Comparison of ENCODE assay signal across 10 cellular contexts in the genomic region with DNA sequence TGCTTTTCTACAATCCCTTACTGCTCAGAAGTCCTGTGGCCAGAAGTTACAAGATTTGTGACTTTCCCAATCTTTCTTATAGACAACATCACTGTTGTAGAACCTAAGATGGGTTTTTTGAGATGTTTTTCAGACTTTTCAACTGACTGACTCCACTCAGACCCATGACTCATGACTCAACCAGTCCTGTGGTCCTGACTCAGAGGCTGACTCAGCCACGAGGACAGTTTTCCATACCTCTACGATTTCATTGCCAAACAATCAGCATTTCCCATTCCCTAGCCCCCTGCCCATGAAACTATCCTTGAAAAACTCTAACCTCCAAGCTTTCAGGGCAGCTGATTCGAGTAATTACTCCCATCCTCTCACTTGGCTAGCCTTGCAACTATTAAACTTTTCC.
A peak's percentile ranks its signal among the peaks of the same experiment; 100 is the strongest.
DNase-seq lines count a peak whose midpoint lies in the region; ATAC-seq and TF ChIP-seq lines count a peak whose summit lies in the region.
"Had no signal": no experiment of that assay in that cellular context is flagged by ENCODE, and none has a peak within 500 bp of the region (broad histone marks: within the 10 kb centered on the region; RNA-seq: fewer than 3 reads in every experiment).

No MANE protein-coding gene starts in this region.

- H3K4me1 ChIP-seq in breast epithelium (no peaks in the 10 kb centered on the region), testis (no peaks in the 10 kb centered on the region)
- H3K4me1 ChIP-seq: body of pancreas had no signal

- WGBS in testis, 2 donors: 81 to 83% methylated on average over 3 of the region's 3 CpGs

- H3K9me3 ChIP-seq in breast epithelium: peaks cover 0 to 8% of the 10 kb centered on the region in 2 donors
- H3K9me3 ChIP-seq in testis: no peaks in the 10 kb centered on the region
- H3K9me3 ChIP-seq: body of pancreas had no signal

- H3K27me3 Mint-ChIP-seq in MCF 10A (ENCODE audit: insufficient read depth, unreplicated experiment): no peaks in the 10 kb centered on the region

- DNase-seq in MCF 10A (ENCODE audit: unreplicated experiment) (peak; percentile 87), breast epithelium (ENCODE audit: low spot score in 2 of 2) (no peak), T1000 (lab: John Stamatoyannopoulos, UW) (peak; percentile 69), foreskin melanocyte (peak; percentile 78), T-helper 9 cell (no peak), testis (no peak)

- H3K27me3 ChIP-seq in breast epithelium: no peaks in the 10 kb centered on the region
- H3K27me3 ChIP-seq in testis: no peaks in the 10 kb centered on the region
- H3K27me3 ChIP-seq: body of pancreas had no signal

- peaks cover 22% of the 10 kb centered on the region for H3K9me3 Mint-ChIP-seq in MCF 10A (ENCODE audit: unreplicated experiment)

- H3K4me3 Mint-ChIP-seq in MCF 10A (ENCODE audit: unreplicated experiment): no peak overlapping the region

- H3K36me3 ChIP-seq in breast epithelium (no peaks in the 10 kb centered on the region), testis (ENCODE audit: low read depth, missing control alignments) (no peaks in the 10 kb centered on the region)

- ATAC-seq in GM19455 (IDR thresholded peaks at IDR 0.05; ENCODE audit: unreplicated experiment): no peak
- ATAC-seq: body of pancreas had no signal

- H3K27ac ChIP-seq in breast epithelium (no peak overlapping the region), temporal lobe (ENCODE audit: low read depth, low read length) (peak overlapping the region; percentile 56), testis (no peak overlapping the region)
- H3K27ac ChIP-seq: body of pancreas had no signal

- peak overlapping the region; percentile 98 for H3K27ac Mint-ChIP-seq in MCF 10A (ENCODE audit: low read depth, unreplicated experiment)

- TF ChIP-seq POLR2A in breast epithelium (IDR thresholded peaks at IDR 0.05) (no peak), testis (IDR thresholded peaks at IDR 0.05) (no peak)

- no peak overlapping the region for H3K4me3 ChIP-seq in breast epithelium
- no peak overlapping the region for H3K4me3 ChIP-seq in testis
- H3K4me3 ChIP-seq: body of pancreas, lung had no signal

- BruUV-seq in MCF 10A (replicated peaks; lab: Mats Ljungman, UMichigan): no TSS peak

- POLR2A ChIA-PET in MCF 10A (lab: Yijun Ruan, JAX): interaction anchor here (0.6 kb wide), 1 partner anchor 269 kb away, joined by 3 read pairs; no protein-coding TSS in a partner anchor

- no peaks in the 10 kb centered on the region for H3K36me3 Mint-ChIP-seq in MCF 10A (ENCODE audit: insufficient read depth, unreplicated experiment)

- CTCF ChIA-PET in MCF 10A (lab: Yijun Ruan, JAX): interaction anchor here (0.6 to 2.0 kb wide), 2 partner anchors 38 to 251 kb away, joined by 3 to 5 read pairs; no protein-coding TSS in a partner anchor

- TF ChIP-seq CTCF in MCF 10A (IDR thresholded peaks at IDR 0.05; ENCODE audit: unreplicated experiment): no peak
- TF ChIP-seq CTCF in breast epithelium (IDR thresholded peaks at IDR 0.05): no peak
- no peak for TF ChIP-seq CTCF in testis (IDR thresholded peaks at IDR 0.05)

- intact Hi-C loops in MCF 10A (cut with micrococcal nuclease) (no loop called here), breast epithelium (cut with DNase I; ENCODE audit: low total_unique reads) (no loop called here), testis (cut with DNase I; ENCODE audit: low total_unique reads) (no loop called here)

- peaks cover 13% of the 10 kb centered on the region for H3K4me1 Mint-ChIP-seq in MCF 10A (ENCODE audit: insufficient read depth, unreplicated experiment)

Comparison
In these comparisons a context has a peak if more than half of its experiments do, and no peak if none do; other contexts are left out.
1. DNase-seq: peak in MCF 10A (single experiment), T1000 (single experiment) and foreskin melanocyte (single experiment); none in breast epithelium (0 of 2), T-helper 9 cell (single experiment) and testis (single experiment).